1 cellular context compared by ENCODE assay signal in genomic region chr16:81627729-81628128, GRCh38.
A peak's percentile ranks its signal among the peaks of the same experiment; 100 is the strongest.
TF ChIP-seq lines count a peak whose summit lies in the region.

No MANE protein-coding gene starts in this region.

TF ChIP-seq in HepG2, 621 proteins besides CTCF, POLR2A, EP300 and RAD21:
- no peak for TF ChIP-seq TCF7L2 (IDR thresholded peaks at IDR 0.05; ENCODE audit: low read depth, low read length)
- TF ChIP-seq ZNF713 (CRISPR knock-in tag; IDR thresholded peaks at IDR 0.05) = no peak
- TF ChIP-seq AGO2 (optimal IDR thresholded peaks at IDR 0.05; ENCODE audit: low read depth, low read length) = peak; percentile 69
- no peak for TF ChIP-seq ZBTB40 (IDR thresholded peaks at IDR 0.05)
- 0 out of 2 replicates have a peak, but pooled peaks have one; percentile 20 for TF ChIP-seq ZBTB40 (CRISPR knock-in tag; IDR thresholded peaks at IDR 0.05)
- no peak for TF ChIP-seq NFIC (IDR thresholded peaks at IDR 0.05; ENCODE audit: low read length)
- no peak for TF ChIP-seq MXD4 (CRISPR knock-in tag; IDR thresholded peaks at IDR 0.05)
- no peak for TF ChIP-seq NFRKB (IDR thresholded peaks at IDR 0.05)
- TF ChIP-seq ZBTB42 (CRISPR knock-in tag; IDR thresholded peaks at IDR 0.05) = no peak
- TF ChIP-seq RBM39 (IDR thresholded peaks at IDR 0.05; ENCODE audit: low read depth, low read length, poor library complexity, severe bottlenecking) = no peak
- TF ChIP-seq HOXD1 (CRISPR knock-in tag; IDR thresholded peaks at IDR 0.05) = no peak
- TF ChIP-seq JUNB (CRISPR knock-in tag; IDR thresholded peaks at IDR 0.05; ENCODE audit: borderline replicate concordance) = no peak
- TF ChIP-seq ZFAT (CRISPR knock-in tag; conservative IDR thresholded peaks at IDR 0.05) = no peak
- peak; percentile 52; the same call in 1 of the 2 replicates for TF ChIP-seq ZNF263 (CRISPR knock-in tag; IDR thresholded peaks at IDR 0.05)
TF ChIP-seq in HepG2: peak in this region for 3.
